ENCODE assay signal across 8 cellular contexts in the genomic region with DNA sequence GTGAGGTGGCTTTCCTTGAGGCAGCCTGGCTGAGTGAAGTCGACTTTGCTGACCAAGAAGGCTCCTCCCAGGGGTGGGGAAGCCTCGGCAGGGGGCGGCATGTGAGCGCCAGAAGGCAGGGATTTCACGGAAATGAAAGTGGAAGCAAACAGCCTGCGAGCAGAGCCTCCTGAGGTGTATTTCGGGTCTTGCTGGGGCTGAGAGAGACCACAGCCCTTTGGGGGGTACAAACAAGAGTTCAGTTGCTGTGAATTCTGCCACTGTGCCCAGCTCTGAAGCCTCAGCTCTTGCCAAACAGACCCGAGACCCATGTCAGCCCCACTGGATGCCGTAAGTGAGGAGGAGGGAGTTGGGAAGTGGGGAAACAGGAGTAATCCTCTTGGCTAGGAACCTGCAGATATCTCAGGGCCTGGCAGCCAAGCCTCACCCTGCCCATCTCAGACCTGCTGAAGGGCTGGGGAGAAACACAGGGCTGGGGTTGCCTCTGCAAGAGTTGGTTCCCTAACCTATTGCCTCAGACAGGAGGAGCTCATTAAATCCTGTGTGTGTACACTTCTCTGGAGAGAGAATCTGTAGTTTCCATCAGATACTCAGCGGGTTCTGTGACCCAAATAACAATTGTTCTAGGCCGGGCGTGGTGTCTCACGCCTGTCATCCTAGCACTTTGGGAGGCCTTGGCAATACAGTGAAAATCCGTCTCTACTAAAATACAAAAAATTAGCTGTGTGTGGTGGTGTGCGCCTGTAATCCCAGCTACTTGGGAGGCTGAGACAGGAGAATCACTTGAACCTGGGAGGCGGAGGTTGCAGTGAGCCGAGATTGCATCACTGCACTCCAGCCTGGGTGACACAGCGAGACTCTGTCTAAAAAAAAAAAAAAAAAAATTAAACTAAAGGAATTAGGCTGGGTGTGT.
DNase-seq lines count a peak whose midpoint lies in the region; ATAC-seq and TF ChIP-seq lines count a peak whose summit lies in the region.

IFI35 (plus strand) TSS at position 146 of the 913 bp plus-strand sequence; CDS start at position 310, 164 bp downstream.

- peak; percentile 86 for DNase-seq in HCEC 1CT
- peak; percentile 21 for DNase-seq in NCI-H2107 (lab: John Stamatoyannopoulos, UW)
- peak; percentile 78 for DNase-seq in activated CD4-positive, CD25-positive, alpha-beta regulatory T cell treated with anti-CD3 and anti-CD28 coated beads, Interleukin-2, amount 50 U/mL, for 16 hours (ENCODE audit: low read depth, low spot score)
- peak; percentile 86 to 90 for DNase-seq in cardiac fibroblast (ENCODE audit: low read depth in 2 of 2)
- DNase-seq in islet precursor cell = peak; percentile 92
- peak; percentile 90 for DNase-seq in stimulated activated CD4-positive, alpha-beta T cell treated with anti-CD3 and anti-CD28 coated beads, Interleukin-15, amount 100 ng/mL, for 24 hours

- peak within 1 kb of the TSS; percentile 51 for H3K9ac ChIP-seq in ES-I3 (ENCODE audit: low read depth, low read length)

- TF ChIP-seq CTCF in cardiac fibroblast (IDR thresholded peaks at IDR 0.05; ENCODE audit: low read depth, low read length) = peak; percentile 15

- H3K9me3 ChIP-seq in ES-I3 (ENCODE audit: control insufficient read depth, insufficient read depth, low read length) = no peaks in the 10 kb centered on the region

- no peaks in the 10 kb centered on the region for H3K4me1 ChIP-seq in ES-I3 (ENCODE audit: insufficient read depth, low read length)

- H3K4me3 ChIP-seq in cardiac fibroblast (replicated peaks in 1 of 2; ENCODE audit: low read depth in 2 of 2, low read length in 2 of 2) = peak within 1 kb of the TSS; percentile 73 to 88

- H3K36me3 ChIP-seq in ES-I3 (ENCODE audit: insufficient read depth, low read length) = peaks cover 7% of the 10 kb centered on the region

- no peak for ATAC-seq in HG03025 (IDR thresholded peaks at IDR 0.05; ENCODE audit: low FRiP score, unreplicated experiment)

Comparison
In these comparisons a context has a peak if more than half of its experiments do, and no peak if none do; other contexts are left out.
1. DNase-seq: peak in every context shown above with its lines; median percentile 92 in islet precursor cell; 90 in stimulated activated CD4-positive, alpha-beta T cell treated with anti-CD3 and anti-CD28 coated beads, Interleukin-15, amount 100 ng/mL, for 24 hours; 88 in cardiac fibroblast; 86 in HCEC 1CT; 78 in activated CD4-positive, CD25-positive, alpha-beta regulatory T cell treated with anti-CD3 and anti-CD28 coated beads, Interleukin-2, amount 50 U/mL, for 16 hours; 21 in NCI-H2107.